ENCODE assay signal across 8 cellular contexts in the genomic region with DNA sequence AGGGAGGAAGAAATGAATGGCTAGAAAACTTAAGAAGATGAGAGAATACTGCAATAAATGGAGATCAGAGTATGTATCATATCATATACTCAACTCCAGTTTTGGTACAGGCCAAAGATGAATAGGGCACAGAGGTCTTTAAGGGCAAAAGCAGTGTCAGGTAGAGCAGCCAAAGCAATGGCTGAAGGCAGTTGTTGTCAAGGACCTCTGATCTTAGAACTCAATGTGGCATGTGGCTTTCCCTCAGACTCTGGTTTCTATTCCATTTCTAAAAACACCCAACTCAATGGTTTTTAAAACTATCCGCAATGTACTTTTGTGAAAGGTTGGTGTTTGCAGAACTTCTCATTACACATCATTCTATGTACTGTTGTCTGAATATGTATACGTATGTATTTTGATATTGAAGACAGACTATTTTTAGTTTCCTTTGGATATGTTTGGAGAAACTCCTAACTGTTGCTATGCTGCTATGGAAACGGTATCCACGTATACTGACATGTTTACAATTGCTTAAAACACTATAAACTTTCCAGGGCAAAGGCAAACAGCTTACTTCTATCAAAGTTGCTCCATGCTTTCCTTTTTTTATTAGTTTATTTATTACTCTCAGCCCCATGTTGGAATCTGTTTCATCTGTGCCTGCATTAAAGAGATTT. TPM values are rescaled to one million over a fixed set of nuclear protein-coding genes. Genes with fewer than 3 reads are reported as not detected.
DNase-seq lines count a peak whose midpoint lies in the region; ATAC-seq and TF ChIP-seq lines count a peak whose summit lies in the region.

No MANE protein-coding gene starts in this region.

- no peaks in the 10 kb centered on the region for H3K9me3 Mint-ChIP-seq in Calu3 (ENCODE audit: low read depth, unreplicated experiment)
- H3K9me3 Mint-ChIP-seq in activated CD4-positive, alpha-beta T cell treated with anti-CD3 and anti-CD28 coated beads, Interleukin-2, amount 10 ng/mL, durations not matched to agents 7 days and 5 days, result peaks cover 7% of the 10 kb centered on the region

- peaks cover 41% of the 10 kb centered on the region for H3K4me1 ChIP-seq in effector memory CD4-positive, alpha-beta T cell (ENCODE audit: control insufficient read depth, insufficient read depth, low read length, poor library complexity, severe bottlenecking)
- H3K4me1 ChIP-seq in muscle layer of colon (ENCODE audit: insufficient read depth, low read length), result peaks cover 44% of the 10 kb centered on the region

- no peak overlapping the region for H3K9ac ChIP-seq in muscle layer of colon (ENCODE audit: low read length)

- no peak overlapping the region for H3K4me3 ChIP-seq in effector memory CD4-positive, alpha-beta T cell (ENCODE audit: insufficient read depth, low read depth, low read length, poor library complexity, severe bottlenecking)
- H3K4me3 ChIP-seq in muscle layer of colon (ENCODE audit: low read depth in 1 of 2, low read length in 2 of 2), result peak overlapping the region in 1 of 2 donors; percentile 15
- no peak overlapping the region for H3K4me3 ChIP-seq in H7 (ENCODE audit: insufficient read depth, low read depth, low read length)

- peak overlapping the region; percentile 83 for H3K27ac ChIP-seq in effector memory CD4-positive, alpha-beta T cell (ENCODE audit: insufficient read depth, low read length, poor library complexity, severe bottlenecking)
- peak overlapping the region; percentile 75 for H3K27ac ChIP-seq in muscle layer of colon (ENCODE audit: low read depth, low read length)

- no peaks in the 10 kb centered on the region for H3K9me3 ChIP-seq in effector memory CD4-positive, alpha-beta T cell (ENCODE audit: control insufficient read depth, low read length)
- no peaks in the 10 kb centered on the region for H3K9me3 ChIP-seq in muscle layer of colon (ENCODE audit: low read length)

- peaks cover 15% of the 10 kb centered on the region for H3K36me3 Mint-ChIP-seq in Calu3 (ENCODE audit: insufficient read depth, unreplicated experiment)
- peaks cover 8% of the 10 kb centered on the region for H3K36me3 Mint-ChIP-seq in activated CD4-positive, alpha-beta T cell treated with anti-CD3 and anti-CD28 coated beads, Interleukin-2, amount 10 ng/mL, durations not matched to agents 7 days and 5 days (ENCODE audit: low read depth)

- no peak for TF ChIP-seq CTCF in Calu3 (IDR thresholded peaks at IDR 0.05; ENCODE audit: unreplicated experiment)

- ATAC-seq in HG03108 (IDR thresholded peaks at IDR 0.05; ENCODE audit: unreplicated experiment) (no peak), HG03159 (IDR thresholded peaks at IDR 0.05; ENCODE audit: unreplicated experiment) (no peak)

- peak overlapping the region; percentile 99 for H3K27ac Mint-ChIP-seq in Calu3 (ENCODE audit: unreplicated experiment)
- no peak overlapping the region for H3K27ac Mint-ChIP-seq in activated CD4-positive, alpha-beta T cell treated with anti-CD3 and anti-CD28 coated beads, Interleukin-2, amount 10 ng/mL, durations not matched to agents 7 days and 5 days

- no peaks in the 10 kb centered on the region for H3K36me3 ChIP-seq in effector memory CD4-positive, alpha-beta T cell (ENCODE audit: control insufficient read depth, insufficient read depth, low read length)
- H3K36me3 ChIP-seq in muscle layer of colon (ENCODE audit: insufficient read depth, low read length), result no peaks in the 10 kb centered on the region
- H3K36me3 ChIP-seq in H7 (replicated peaks; ENCODE audit: control insufficient read depth, insufficient read depth, low read length), result no peaks in the 10 kb centered on the region

- DNase-seq in Calu3 (no peak), NCI-H748 treated with DMSO at 0.1 percent for 48 hours (lab: John Stamatoyannopoulos, UW) (peak; percentile 30), H7 (no peak)
- no peak for DNase-seq in effector memory CD4-positive, alpha-beta T cell
- no peak for DNase-seq in activated CD4-positive, alpha-beta T cell treated with anti-CD3 and anti-CD28 coated beads, Interleukin-2, amount 10 ng/mL, durations not matched to agents 7 days and 5 days

- no peaks in the 10 kb centered on the region for H3K27me3 ChIP-seq in effector memory CD4-positive, alpha-beta T cell (replicated peaks; ENCODE audit: control insufficient read depth, insufficient read depth, low read length, poor library complexity, severe bottlenecking)
- H3K27me3 ChIP-seq in muscle layer of colon (ENCODE audit: control insufficient read depth in 1 of 2, insufficient read depth in 2 of 2, low read length in 2 of 2), result no peaks in the 10 kb centered on the region
- no peaks in the 10 kb centered on the region for H3K27me3 ChIP-seq in H7 (ENCODE audit: control insufficient read depth, insufficient read depth, low read length)

- no TSS peak for BruUV-seq in Calu3 (replicated peaks; lab: Mats Ljungman, UMichigan)

- no peak overlapping the region for H3K4me3 Mint-ChIP-seq in Calu3 (ENCODE audit: low read depth, unreplicated experiment)
- H3K4me3 Mint-ChIP-seq in activated CD4-positive, alpha-beta T cell treated with anti-CD3 and anti-CD28 coated beads, Interleukin-2, amount 10 ng/mL, durations not matched to agents 7 days and 5 days, result no peak overlapping the region

- intact Hi-C loops in Calu3 (cut with micrococcal nuclease; ENCODE audit: unreplicated experiment), result loop anchor here (2.0 to 5.0 kb wide), 3 partner anchors 58 to 110 kb away; a partner anchor contains a TSS

- H3K4me1 Mint-ChIP-seq in Calu3 (ENCODE audit: low read depth, unreplicated experiment), result peaks cover 19% of the 10 kb centered on the region
- H3K4me1 Mint-ChIP-seq in activated CD4-positive, alpha-beta T cell treated with anti-CD3 and anti-CD28 coated beads, Interleukin-2, amount 10 ng/mL, durations not matched to agents 7 days and 5 days, result peaks cover 65% of the 10 kb centered on the region

- H3K27me3 Mint-ChIP-seq in Calu3 (ENCODE audit: unreplicated experiment), result no peaks in the 10 kb centered on the region
- no peaks in the 10 kb centered on the region for H3K27me3 Mint-ChIP-seq in activated CD4-positive, alpha-beta T cell treated with anti-CD3 and anti-CD28 coated beads, Interleukin-2, amount 10 ng/mL, durations not matched to agents 7 days and 5 days

- POLR2A ChIA-PET in activated CD4-positive, alpha-beta T cell treated with anti-CD3 and anti-CD28 coated beads, Interleukin-2, amount 10 ng/mL, durations not matched to agents 7 days and 5 days (lab: Charles Lee), result no interaction called here

- CTCF ChIA-PET in Calu3 (lab: Charles Lee), result interaction anchor here (0.5 to 2.7 kb wide), 2 partner anchors 126 to 189 kb away, joined by 3 to 8 read pairs; no protein-coding TSS in a partner anchor
- CTCF ChIA-PET in activated CD4-positive, alpha-beta T cell treated with anti-CD3 and anti-CD28 coated beads, Interleukin-2, amount 10 ng/mL, durations not matched to agents 7 days and 5 days (lab: Charles Lee), result interaction anchor here (0.7 to 0.9 kb wide), 2 partner anchors 47 to 84 kb away, joined by 3 read pairs; no protein-coding TSS in a partner anchor

RNA-seq across cellular contexts. Expression of a gene that starts 58.1 kb away (rescaled TPM):
- 26.2 and 27.3 TPM in 2 replicates for total RNA-seq in Calu3 (2022)
- 37.3 and 50.6 TPM in 2 replicates for total RNA-seq in H7 (2014; rRNA removed; shearing (Covaris generic))
- total RNA-seq in activated CD4-positive, alpha-beta T cell treated with anti-CD3 and anti-CD28 coated beads, Interleukin-2, amount 10 ng/mL, durations not matched to agents 7 days and 5 days, result 10 to 100 TPM; 25.6 to 29.8 TPM
